In genomic region chr10:13299437-13300287, GRCh38 we compare ENCODE assay signal across 8 cellular contexts. TPM values are rescaled to one million over a fixed set of nuclear protein-coding genes. Genes with fewer than 3 reads are reported as not detected.
DNase-seq lines count a peak whose midpoint lies in the region; ATAC-seq and TF ChIP-seq lines count a peak whose summit lies in the region.

PHYH (minus strand) TSS chr10:13300064; CDS start chr10:13300042, 22 bp downstream.

- H3K79me2 ChIP-seq in PC-9 (ENCODE audit: low read depth), result no peaks in the 10 kb centered on the region

- ATAC-seq in GM19452 (IDR thresholded peaks at IDR 0.05; ENCODE audit: unreplicated experiment), result peak; percentile 63
- ATAC-seq in activated T-cell treated with anti-CD3 and anti-CD28 coated beads, Interleukin-2, amount 50 U/mL, for 72 hours (replicated peaks in 1 of 2), result peak; percentile 78 to 80

- peak; percentile 52 for TF ChIP-seq POLR2A in esophagus muscularis mucosa (IDR thresholded peaks at IDR 0.05; ENCODE audit: low read depth)

- BruUV-seq in PC-9 (replicated peaks; lab: Mats Ljungman, UMichigan), result TSS peak; percentile 5

- whole genome bisulfite sequencing in esophagus muscularis mucosa, result 2% methylated on average over 9 of the region's 88 CpGs

- intact Hi-C loops in PC-9 (cut with micrococcal nuclease; ENCODE audit: unreplicated experiment), result no loop called here
- intact Hi-C loops in esophagus muscularis mucosa (cut with DNase I), result loop anchor here (5.0 kb wide), 1 partner anchor 137 kb away; the partner anchor contains the start of gene MCM10

- H3K36me3 ChIP-seq in PC-9 (ENCODE audit: low read depth), result no peaks in the 10 kb centered on the region
- peaks cover 5 to 8% (median 6%) of the 10 kb centered on the region in 4 donors for H3K36me3 ChIP-seq in esophagus muscularis mucosa

- DNase-seq in Caki2 (ENCODE audit: low read depth), result peak; percentile 89
- DNase-seq in HL-60 (ENCODE audit: low read depth in 1 of 2, low spot score in 1 of 2), result peak; percentile 28 to 38
- peak; percentile 44 to 85 for DNase-seq in PC-9
- DNase-seq in activated T-cell treated with anti-CD3 and anti-CD28 coated beads, Interleukin-2, amount 50 U/mL, for 72 hours, result peak; percentile 86 to 92
- DNase-seq in esophagus muscularis mucosa (ENCODE audit: extremely low spot score), result peak; percentile 96
- DNase-seq in myocyte (ENCODE audit: low read depth), result peak; percentile 96
- DNase-seq in stimulated activated CD8-positive, alpha-beta memory T cell treated with anti-CD3 and anti-CD28 coated beads, Interleukin-7, amount 100 ng/mL, for 24 hours (ENCODE audit: low read depth), result peak; percentile 42

- no peaks in the 10 kb centered on the region for H3K36me3 Mint-ChIP-seq in activated T-cell treated with anti-CD3 and anti-CD28 coated beads, Interleukin-2, amount 50 U/mL, for 72 hours (ENCODE audit: insufficient read depth in 2 of 2)

- no peak for TF ChIP-seq EP300 in esophagus muscularis mucosa (IDR thresholded peaks at IDR 0.05)

- no peaks in the 10 kb centered on the region for H3F3A ChIP-seq in PC-9 (ENCODE audit: insufficient read depth, low read depth)

- POLR2A ChIA-PET in PC-9 (lab: Charles Lee; ENCODE audit: unreplicated experiment), result interaction anchor here (0.6 kb wide), 1 partner anchor 780 kb away, joined by 6 read pairs; no protein-coding TSS in a partner anchor

- CTCF ChIA-PET in PC-9 (lab: Charles Lee), result interaction anchor here (0.6 to 0.7 kb wide), 3 partner anchors 93 to 383 kb away, joined by 4 to 7 read pairs (median 4); no protein-coding TSS in a partner anchor

- H3K4me2 ChIP-seq in PC-9, result peak within 1 kb of the TSS; percentile 84

- H3K27ac Mint-ChIP-seq in activated T-cell treated with anti-CD3 and anti-CD28 coated beads, Interleukin-2, amount 50 U/mL, for 72 hours, result peak within 1 kb of the TSS; percentile 82

- H3K4me3 ChIP-seq in HL-60 (replicated peaks; ENCODE audit: insufficient read depth, low read length) (peak within 1 kb of the TSS; percentile 47), PC-9 (peak within 1 kb of the TSS; percentile 64), esophagus muscularis mucosa (peak within 1 kb of the TSS; percentile 66 to 96 (median 88))

- no peaks in the 10 kb centered on the region for H3K9me3 Mint-ChIP-seq in activated T-cell treated with anti-CD3 and anti-CD28 coated beads, Interleukin-2, amount 50 U/mL, for 72 hours

- H3K4me3 Mint-ChIP-seq in activated T-cell treated with anti-CD3 and anti-CD28 coated beads, Interleukin-2, amount 50 U/mL, for 72 hours, result peak within 1 kb of the TSS; percentile 85 to 94

- H3K27ac ChIP-seq in HL-60 (replicated peaks) (no peak within 1 kb of the TSS), PC-9 (no peak within 1 kb of the TSS), esophagus muscularis mucosa (replicated peaks in 1 of 4) (peak within 1 kb of the TSS; percentile 95 to 100 (median 98))

- H3K4me1 Mint-ChIP-seq in activated T-cell treated with anti-CD3 and anti-CD28 coated beads, Interleukin-2, amount 50 U/mL, for 72 hours (ENCODE audit: low read depth), result peaks cover 31% of the 10 kb centered on the region

- in situ Hi-C loops in Caki2 (cut with HindIII; ENCODE audit: low pct_unique_long_range_greater_than_20kb, low sequenced_read_pairs), result no loop called here

- H2AFZ ChIP-seq in PC-9, result peak within 1 kb of the TSS; percentile 87

- H3K27me3 ChIP-seq in HL-60 (ENCODE audit: insufficient read depth, poor library complexity, severe bottlenecking) (no peaks in the 10 kb centered on the region), PC-9 (ENCODE audit: insufficient read depth, low read depth) (no peaks in the 10 kb centered on the region), esophagus muscularis mucosa (peaks cover 0 to 5% (median 0%) of the 10 kb centered on the region in 4 donors)

- H3K9me3 ChIP-seq in PC-9 (ENCODE audit: insufficient read depth, low read depth), result no peaks in the 10 kb centered on the region
- no peaks in the 10 kb centered on the region for H3K9me3 ChIP-seq in esophagus muscularis mucosa

- H4K20me1 ChIP-seq in PC-9 (ENCODE audit: insufficient read depth), result no peaks in the 10 kb centered on the region

- TF ChIP-seq CTCF in HL-60 (IDR thresholded peaks at IDR 0.05; ENCODE audit: insufficient read depth, low read length) (no peak), PC-9 (conservative IDR thresholded peaks at IDR 0.05) (no peak), esophagus muscularis mucosa (IDR thresholded peaks at IDR 0.05) (no peak)

- H3K27me3 Mint-ChIP-seq in activated T-cell treated with anti-CD3 and anti-CD28 coated beads, Interleukin-2, amount 50 U/mL, for 72 hours (ENCODE audit: low read depth), result no peaks in the 10 kb centered on the region

- H3K9me2 ChIP-seq in PC-9 (ENCODE audit: insufficient read depth), result no peaks in the 10 kb centered on the region

- H3K4me1 ChIP-seq in PC-9 (replicated peaks; ENCODE audit: insufficient read depth) (peaks cover 5% of the 10 kb centered on the region; the same call in 1 of the 2 replicates), esophagus muscularis mucosa (peaks cover 22 to 44% (median 39%) of the 10 kb centered on the region in 4 donors)

RNA-seq across cellular contexts. Expression of gene PHYH, which starts in this region (rescaled TPM):
- 49.0 and 82.1 TPM in 2 replicates for total RNA-seq in Caki2 (2014; rRNA removed; shearing (Covaris generic); ENCODE audit: low replicate concordance)
- total RNA-seq in PC-9 (2021) (15.3 and 16.5 TPM in 2 replicates), esophagus muscularis mucosa (10 to 100 TPM; 29.3 to 42.8 (median 38.4) TPM), myocyte (46.9 and 54.7 TPM in 2 replicates)
- total RNA-seq in activated T-cell treated with anti-CD3 and anti-CD28 coated beads, Interleukin-2, amount 50 U/mL, for 72 hours, result 10 to 100 TPM; 12.8 to 14.1 TPM
- 37.0 TPM for polyA plus RNA-seq in myocyte (2012)

Comparison
In these comparisons a context has a peak if more than half of its experiments do, and no peak if none do; other contexts are left out.
1. DNase-seq: peak in every context shown above with its lines; median percentile 96 in esophagus muscularis mucosa; 96 in myocyte; 89 in Caki2; 89 in activated T-cell treated with anti-CD3 and anti-CD28 coated beads, Interleukin-2, amount 50 U/mL, for 72 hours; 64 in PC-9; 42 in stimulated activated CD8-positive, alpha-beta memory T cell treated with anti-CD3 and anti-CD28 coated beads, Interleukin-7, amount 100 ng/mL, for 24 hours; 33 in HL-60.
2. H3K27ac ChIP-seq: peak in esophagus muscularis mucosa (4 of 4); none in HL-60 (single experiment) and PC-9 (single experiment).
3. Peak in every context shown above with its lines, with median percentiles within 50 percentile points of each other: H3K4me3 ChIP-seq.